1 cellular context compared by ENCODE assay signal in the genomic region with DNA sequence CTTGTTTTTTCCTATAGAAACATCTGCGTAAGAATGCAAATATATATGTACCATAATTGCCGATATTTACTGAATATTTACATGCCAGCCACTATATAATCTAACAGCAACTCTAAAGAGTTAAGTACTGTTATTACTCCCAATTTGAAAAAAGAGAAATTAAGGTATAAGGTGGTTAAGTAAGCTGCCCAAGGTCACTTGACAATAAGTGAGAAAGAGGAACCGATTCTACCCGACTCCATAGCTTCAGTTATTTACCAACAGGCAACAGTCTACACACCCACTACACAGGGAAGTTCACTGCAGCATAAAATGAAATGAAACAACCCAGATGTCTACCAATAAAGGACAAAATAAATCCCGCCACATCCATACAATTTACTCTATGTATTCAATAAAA.
TF ChIP-seq lines count a peak whose summit lies in the region.

No MANE protein-coding gene starts in this region.

TF ChIP-seq in HEK293, 187 proteins besides CTCF, POLR2A, EP300 and RAD21 (continued from another document):
- TF ChIP-seq, protein P1, sequence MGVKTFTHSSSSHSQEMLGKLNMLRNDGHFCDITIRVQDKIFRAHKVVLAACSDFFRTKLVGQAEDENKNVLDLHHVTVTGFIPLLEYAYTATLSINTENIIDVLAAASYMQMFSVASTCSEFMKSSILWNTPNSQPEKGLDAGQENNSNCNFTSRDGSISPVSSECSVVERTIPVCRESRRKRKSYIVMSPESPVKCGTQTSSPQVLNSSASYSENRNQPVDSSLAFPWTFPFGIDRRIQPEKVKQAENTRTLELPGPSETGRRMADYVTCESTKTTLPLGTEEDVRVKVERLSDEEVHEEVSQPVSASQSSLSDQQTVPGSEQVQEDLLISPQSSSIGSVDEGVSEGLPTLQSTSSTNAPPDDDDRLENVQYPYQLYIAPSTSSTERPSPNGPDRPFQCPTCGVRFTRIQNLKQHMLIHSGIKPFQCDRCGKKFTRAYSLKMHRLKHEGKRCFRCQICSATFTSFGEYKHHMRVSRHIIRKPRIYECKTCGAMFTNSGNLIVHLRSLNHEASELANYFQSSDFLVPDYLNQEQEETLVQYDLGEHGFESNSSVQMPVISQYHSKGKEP (tag by site-specific recombination; IDR thresholded peaks at IDR 0.05): no peak
- TF ChIP-seq BCL11A (tag by site-specific recombination; IDR thresholded peaks at IDR 0.05; ENCODE audit: low read depth) (no peak), ZNF658 (tag by site-specific recombination; IDR thresholded peaks at IDR 0.05) (no peak), ZNF423 (tag by site-specific recombination; IDR thresholded peaks at IDR 0.05) (no peak), ZFHX2 (tag by site-specific recombination; conservative IDR thresholded peaks at IDR 0.05) (no peak), ZSCAN16 (tag by site-specific recombination; IDR thresholded peaks at IDR 0.05) (no peak)
- TF ChIP-seq, protein P2, sequence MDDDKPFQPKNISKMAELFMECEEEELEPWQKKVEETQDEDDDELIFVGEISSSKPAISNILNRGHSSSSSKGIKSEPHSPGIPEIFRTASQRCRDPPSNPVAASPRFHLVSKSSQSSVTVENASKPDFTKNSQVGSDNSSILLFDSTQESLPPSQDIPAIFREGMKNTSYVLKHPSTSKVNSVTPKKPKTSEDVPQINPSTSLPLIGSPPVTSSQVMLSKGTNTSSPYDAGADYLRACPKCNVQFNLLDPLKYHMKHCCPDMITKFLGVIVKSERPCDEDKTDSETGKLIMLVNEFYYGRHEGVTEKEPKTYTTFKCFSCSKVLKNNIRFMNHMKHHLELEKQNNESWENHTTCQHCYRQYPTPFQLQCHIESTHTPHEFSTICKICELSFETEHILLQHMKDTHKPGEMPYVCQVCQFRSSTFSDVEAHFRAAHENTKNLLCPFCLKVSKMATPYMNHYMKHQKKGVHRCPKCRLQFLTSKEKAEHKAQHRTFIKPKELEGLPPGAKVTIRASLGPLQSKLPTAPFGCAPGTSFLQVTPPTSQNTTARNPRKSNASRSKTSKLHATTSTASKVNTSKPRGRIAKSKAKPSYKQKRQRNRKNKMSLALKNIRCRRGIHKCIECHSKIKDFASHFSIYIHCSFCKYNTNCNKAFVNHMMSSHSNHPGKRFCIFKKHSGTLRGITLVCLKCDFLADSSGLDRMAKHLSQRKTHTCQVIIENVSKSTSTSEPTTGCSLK (tag by site-specific recombination; IDR thresholded peaks at IDR 0.05): no peak
- TF ChIP-seq, protein P3, sequence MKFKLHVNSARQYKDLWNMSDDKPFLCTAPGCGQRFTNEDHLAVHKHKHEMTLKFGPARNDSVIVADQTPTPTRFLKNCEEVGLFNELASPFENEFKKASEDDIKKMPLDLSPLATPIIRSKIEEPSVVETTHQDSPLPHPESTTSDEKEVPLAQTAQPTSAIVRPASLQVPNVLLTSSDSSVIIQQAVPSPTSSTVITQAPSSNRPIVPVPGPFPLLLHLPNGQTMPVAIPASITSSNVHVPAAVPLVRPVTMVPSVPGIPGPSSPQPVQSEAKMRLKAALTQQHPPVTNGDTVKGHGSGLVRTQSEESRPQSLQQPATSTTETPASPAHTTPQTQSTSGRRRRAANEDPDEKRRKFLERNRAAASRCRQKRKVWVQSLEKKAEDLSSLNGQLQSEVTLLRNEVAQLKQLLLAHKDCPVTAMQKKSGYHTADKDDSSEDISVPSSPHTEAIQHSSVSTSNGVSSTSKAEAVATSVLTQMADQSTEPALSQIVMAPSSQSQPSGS (tag by site-specific recombination; IDR thresholded peaks at IDR 0.05; ENCODE audit: low read depth): no peak
